33 cellular contexts compared by ENCODE assay signal in genomic region chr2:150109912-150110311, GRCh38.
A peak's percentile ranks its signal among the peaks of the same experiment; 100 is the strongest.
DNase-seq lines count a peak whose midpoint lies in the region; ATAC-seq, FAIRE-seq and TF ChIP-seq lines count a peak whose summit lies in the region.
"Had no signal": no experiment of that assay in that cellular context is flagged by ENCODE, and none has a peak within 500 bp of the region (broad histone marks: within the 10 kb centered on the region; RNA-seq: fewer than 3 reads in every experiment).

No MANE protein-coding gene starts in this region.

- H3K27ac ChIP-seq in right lobe of liver (no peak overlapping the region), HepG2 (ENCODE audit: extremely low read length, insufficient read depth, low read length) (no peak overlapping the region), upper lobe of right lung (no peak overlapping the region)
- H3K27ac ChIP-seq: epithelial cell of prostate, left lung, SJCRH30, tibial nerve had no signal

- H3K4me1 Mint-ChIP-seq in activated CD4-positive, alpha-beta memory T cell treated with anti-CD3 and anti-CD28 coated beads, Interleukin-2, amount 10 ng/mL, durations not matched to agents 7 days and 5 days, result no peaks in the 10 kb centered on the region
- H3K4me1 Mint-ChIP-seq: activated B cell treated with CpG ODN at 0.5 μM for 24 hours; activated CD8-positive, alpha-beta memory T cell treated with anti-CD3 and anti-CD28 coated beads, Interleukin-2, amount 10 ng/mL, durations not matched to agents 7 days and 5 days; activated naive CD8-positive, alpha-beta T cell treated with anti-CD3 and anti-CD28 coated beads, Interleukin-2, amount 10 ng/mL, durations not matched to agents 7 days and 5 days; naive thymus-derived CD4-positive, alpha-beta T cell; stimulated activated effector memory CD8-positive, alpha-beta T cell treated with anti-CD3 and anti-CD28 coated beads, Interleukin-12 subunit alpha, Interleukin-12 subunit beta, amount 100 ng/mL, for 72 hours; T-cell had no signal

- TF ChIP-seq EP300 in HepG2 (IDR thresholded peaks at IDR 0.05; ENCODE audit: low read depth in 2 of 2, low read length in 2 of 2) (no peak), HepG2 (CRISPR knock-in tag; IDR thresholded peaks at IDR 0.05; ENCODE audit: borderline replicate concordance) (no peak)

- intact Hi-C loops in right lobe of liver (cut with DNase I) (no loop called here), HepG2 (cut with micrococcal nuclease; ENCODE audit: unreplicated experiment) (no loop called here), left ventricle myocardium superior (cut with micrococcal nuclease) (no loop called here), upper lobe of right lung (cut with DNase I) (no loop called here)

- no peaks in the 10 kb centered on the region for H3K36me3 Mint-ChIP-seq in activated CD4-positive, alpha-beta memory T cell treated with anti-CD3 and anti-CD28 coated beads, Interleukin-2, amount 10 ng/mL, durations not matched to agents 7 days and 5 days (ENCODE audit: low read depth)
- H3K36me3 Mint-ChIP-seq: activated CD8-positive, alpha-beta memory T cell treated with anti-CD3 and anti-CD28 coated beads, Interleukin-2, amount 10 ng/mL, durations not matched to agents 7 days and 5 days; activated naive CD8-positive, alpha-beta T cell treated with anti-CD3 and anti-CD28 coated beads, Interleukin-2, amount 10 ng/mL, durations not matched to agents 7 days and 5 days; CD8-positive, alpha-beta T cell; IgD-negative memory B cell; mesothelial cell of epicardium; naive thymus-derived CD4-positive, alpha-beta T cell; stimulated activated effector memory CD8-positive, alpha-beta T cell treated with anti-CD3 and anti-CD28 coated beads, Interleukin-12 subunit alpha, Interleukin-12 subunit beta, amount 100 ng/mL, for 72 hours; T-cell had no signal

- H3K4me3 ChIP-seq in right lobe of liver (no peak overlapping the region), HepG2 (replicated peaks in 1 of 3; ENCODE audit: insufficient read depth in 1 of 3, low read depth in 2 of 3, low read length in 3 of 3) (no peak overlapping the region), upper lobe of right lung (no peak overlapping the region)
- H3K4me3 ChIP-seq: A549, coronary artery, GM12878, left lung, SJCRH30, tibial nerve had no signal

- H4K20me1 ChIP-seq in HepG2 (ENCODE audit: insufficient read depth, low read length), result no peaks in the 10 kb centered on the region

- BruUV-seq in HepG2 (replicated peaks; lab: Mats Ljungman, UMichigan), result no TSS peak

- DNase-seq in right lobe of liver, result no peak
- DNase-seq in HepG2 (ENCODE audit: low spot score), result no peak
- peak; percentile 64 for DNase-seq in SKM-1 (lab: John Stamatoyannopoulos, UW; ENCODE audit: unreplicated experiment)
- DNase-seq in left ventricle myocardium superior, result no peak
- DNase-seq in upper lobe of right lung, result no peak
- no peak for DNase-seq in NCI-H345 treated with DMSO at 0.1 percent for 48 hours (lab: John Stamatoyannopoulos, UW; ENCODE audit: unreplicated experiment)
- no peak for DNase-seq in activated CD4-positive, alpha-beta memory T cell treated with anti-CD3 and anti-CD28 coated beads, Interleukin-2, amount 10 ng/mL, durations not matched to agents 7 days and 5 days
- DNase-seq in COLO829 (ENCODE audit: low spot score), result no peak
- DNase-seq: activated B cell treated with CpG ODN at 0.5 μM for 24 hours; activated CD4-positive, alpha-beta T cell treated with anti-CD3 and anti-CD28 coated beads, Interleukin-2, amount 50 U/mL, for 1 hour; activated CD8-positive, alpha-beta memory T cell treated with anti-CD3 and anti-CD28 coated beads, Interleukin-2, amount 10 ng/mL, durations not matched to agents 7 days and 5 days; activated gamma-delta T cell treated with Interleukin-2 at 50 U/mL for 16 hours; activated naive CD8-positive, alpha-beta T cell treated with anti-CD3 and anti-CD28 coated beads, Interleukin-2, amount 10 ng/mL, durations not matched to agents 7 days and 5 days; activated T-cell treated with anti-CD3 and anti-CD28 coated beads, Interleukin-2, amount 50 U/mL, for 48 hours; aorta; CD8-positive, alpha-beta T cell; effector CD8-positive, alpha-beta T cell; left lung; naive thymus-derived CD4-positive, alpha-beta T cell; NCI-H2029; NCI-H526 treated with DMSO at 0.1 percent for 48 hours; nucleus accumbens; SJCRH30; T-cell had no signal

- H2AFZ ChIP-seq in HepG2 (ENCODE audit: low read length), result no peak overlapping the region

- WGBS in right lobe of liver (ENCODE audit: insufficient coverage, low coverage, low lambda C conversion rate, missing lambda C conversion rate), result 48% methylated on average over 3 of the region's 4 CpGs
- 1% methylated on average over 4 of the region's 4 CpGs for WGBS in HepG2 (ENCODE audit: low lambda C conversion rate)

- no peak for FAIRE-seq in HepG2 (lab: Jason Lieb, UNC)
- FAIRE-seq: A549, GM12878, RCC 7860 had no signal

- no peaks in the 10 kb centered on the region for H3K4me1 ChIP-seq in right lobe of liver
- no peaks in the 10 kb centered on the region for H3K4me1 ChIP-seq in HepG2 (ENCODE audit: insufficient read depth, low read length)
- no peaks in the 10 kb centered on the region for H3K4me1 ChIP-seq in upper lobe of right lung
- H3K4me1 ChIP-seq: A549, left lung, SJCRH30, tibial nerve had no signal

- H3K36me3 ChIP-seq in right lobe of liver (no peaks in the 10 kb centered on the region), HepG2 (replicated peaks in 1 of 2; ENCODE audit: control insufficient read depth in 1 of 2, insufficient read depth in 2 of 2, low read length in 2 of 2) (no peaks in the 10 kb centered on the region), upper lobe of right lung (no peaks in the 10 kb centered on the region)
- H3K36me3 ChIP-seq: left lung, SJCRH30, tibial nerve had no signal

- H3K79me2 ChIP-seq in HepG2 (ENCODE audit: insufficient read depth, low read length), result no peaks in the 10 kb centered on the region

- ATAC-seq in right lobe of liver (peak in 3 of 4 donors; percentile 21 to 64 (median 44)), HepG2 (no peak), left ventricle myocardium superior (peak; percentile 64), upper lobe of right lung (peak; percentile 37)
- ATAC-seq: A549; activated CD8-positive, alpha-beta memory T cell treated with anti-CD3 and anti-CD28 coated beads, Interleukin-2, amount 10 ng/mL, durations not matched to agents 7 days and 5 days; CD8-positive, alpha-beta T cell; GM12878; left lung; naive thymus-derived CD4-positive, alpha-beta T cell; stimulated activated effector memory CD8-positive, alpha-beta T cell treated with anti-CD3 and anti-CD28 coated beads, Interleukin-12 subunit alpha, Interleukin-12 subunit beta, amount 100 ng/mL, for 72 hours; T-cell had no signal

- POLR2A ChIA-PET in HepG2 (lab: Yijun Ruan, JAX), result no interaction called here
- POLR2A ChIA-PET in activated CD4-positive, alpha-beta memory T cell treated with anti-CD3 and anti-CD28 coated beads, Interleukin-2, amount 10 ng/mL, durations not matched to agents 7 days and 5 days (lab: Charles Lee), result no interaction called here

- TF ChIP-seq POLR2A in right lobe of liver (IDR thresholded peaks at IDR 0.05), result no peak
- no peak for TF ChIP-seq POLR2A in HepG2 (IDR thresholded peaks at IDR 0.05; ENCODE audit: insufficient read depth in 1 of 2, low read depth in 2 of 2, low read length in 2 of 2)

- CTCF ChIA-PET in HepG2 (lab: Yijun Ruan, JAX; ENCODE audit: low intra/inter-chr PET ratio, low total read pairs), result no interaction called here
- CTCF ChIA-PET in activated CD4-positive, alpha-beta memory T cell treated with anti-CD3 and anti-CD28 coated beads, Interleukin-2, amount 10 ng/mL, durations not matched to agents 7 days and 5 days (lab: Charles Lee), result no interaction called here

- TF ChIP-seq RAD21 in HepG2 (CRISPR knock-in tag; IDR thresholded peaks at IDR 0.05), result no peak

- no peak overlapping the region for H3K4me2 ChIP-seq in HepG2 (ENCODE audit: low read depth, low read length)
- H3K4me2 ChIP-seq: A549 had no signal

- H3K9me3 ChIP-seq in right lobe of liver (no peaks in the 10 kb centered on the region), HepG2 (ENCODE audit: low read length) (peaks cover 18% of the 10 kb centered on the region; the same call in 1 of the 2 replicates), upper lobe of right lung (no peaks in the 10 kb centered on the region)
- H3K9me3 ChIP-seq: SJCRH30 had no signal

- in situ Hi-C loops in HepG2 (cut with HindIII; ENCODE audit: extremely low pct_ligation_motif_present, low pct_unique_long_range_greater_than_20kb), result no loop called here

- no peaks in the 10 kb centered on the region for H3K27me3 ChIP-seq in right lobe of liver
- no peaks in the 10 kb centered on the region for H3K27me3 ChIP-seq in HepG2 (ENCODE audit: control insufficient read depth in 1 of 2, insufficient read depth in 2 of 2, low read length in 2 of 2)
- no peaks in the 10 kb centered on the region for H3K27me3 ChIP-seq in upper lobe of right lung
- H3K27me3 ChIP-seq: left lung, SJCRH30, tibial nerve had no signal

- H3K4me3 Mint-ChIP-seq in activated CD4-positive, alpha-beta memory T cell treated with anti-CD3 and anti-CD28 coated beads, Interleukin-2, amount 10 ng/mL, durations not matched to agents 7 days and 5 days, result no peak overlapping the region
- H3K4me3 Mint-ChIP-seq: activated B cell treated with CpG ODN at 0.5 μM for 24 hours; activated CD8-positive, alpha-beta memory T cell treated with anti-CD3 and anti-CD28 coated beads, Interleukin-2, amount 10 ng/mL, durations not matched to agents 7 days and 5 days; activated naive CD8-positive, alpha-beta T cell treated with anti-CD3 and anti-CD28 coated beads, Interleukin-2, amount 10 ng/mL, durations not matched to agents 7 days and 5 days; CD8-positive, alpha-beta T cell; IgD-negative memory B cell; mesothelial cell of epicardium; naive thymus-derived CD4-positive, alpha-beta T cell; stimulated activated effector memory CD8-positive, alpha-beta T cell treated with anti-CD3 and anti-CD28 coated beads, Interleukin-12 subunit alpha, Interleukin-12 subunit beta, amount 100 ng/mL, for 72 hours; T-cell had no signal

- H3K27ac Mint-ChIP-seq in activated CD4-positive, alpha-beta memory T cell treated with anti-CD3 and anti-CD28 coated beads, Interleukin-2, amount 10 ng/mL, durations not matched to agents 7 days and 5 days, result no peak overlapping the region
- H3K27ac Mint-ChIP-seq: activated B cell treated with CpG ODN at 0.5 μM for 24 hours; activated CD8-positive, alpha-beta memory T cell treated with anti-CD3 and anti-CD28 coated beads, Interleukin-2, amount 10 ng/mL, durations not matched to agents 7 days and 5 days; activated naive CD8-positive, alpha-beta T cell treated with anti-CD3 and anti-CD28 coated beads, Interleukin-2, amount 10 ng/mL, durations not matched to agents 7 days and 5 days; CD8-positive, alpha-beta T cell; IgD-negative memory B cell; mesothelial cell of epicardium; naive thymus-derived CD4-positive, alpha-beta T cell; stimulated activated effector memory CD8-positive, alpha-beta T cell treated with anti-CD3 and anti-CD28 coated beads, Interleukin-12 subunit alpha, Interleukin-12 subunit beta, amount 100 ng/mL, for 72 hours; T-cell had no signal

- no peak for TF ChIP-seq CTCF in right lobe of liver (IDR thresholded peaks at IDR 0.05)
- no peak for TF ChIP-seq CTCF in HepG2 (CRISPR knock-in tag; IDR thresholded peaks at IDR 0.05)
- TF ChIP-seq CTCF in upper lobe of right lung (IDR thresholded peaks at IDR 0.05), result no peak

- H3K9ac ChIP-seq in HepG2 (ENCODE audit: insufficient read depth, low read depth, low read length), result no peak overlapping the region

- no peaks in the 10 kb centered on the region for H3K27me3 Mint-ChIP-seq in activated CD4-positive, alpha-beta memory T cell treated with anti-CD3 and anti-CD28 coated beads, Interleukin-2, amount 10 ng/mL, durations not matched to agents 7 days and 5 days
- H3K27me3 Mint-ChIP-seq: activated B cell treated with CpG ODN at 0.5 μM for 24 hours; activated CD8-positive, alpha-beta memory T cell treated with anti-CD3 and anti-CD28 coated beads, Interleukin-2, amount 10 ng/mL, durations not matched to agents 7 days and 5 days; activated naive CD8-positive, alpha-beta T cell treated with anti-CD3 and anti-CD28 coated beads, Interleukin-2, amount 10 ng/mL, durations not matched to agents 7 days and 5 days; IgD-negative memory B cell; naive thymus-derived CD4-positive, alpha-beta T cell; T-cell had no signal

- H3K9me3 Mint-ChIP-seq in activated CD4-positive, alpha-beta memory T cell treated with anti-CD3 and anti-CD28 coated beads, Interleukin-2, amount 10 ng/mL, durations not matched to agents 7 days and 5 days, result peaks cover 3% of the 10 kb centered on the region
- H3K9me3 Mint-ChIP-seq: activated naive CD8-positive, alpha-beta T cell treated with anti-CD3 and anti-CD28 coated beads, Interleukin-2, amount 10 ng/mL, durations not matched to agents 7 days and 5 days; CD8-positive, alpha-beta T cell; stimulated activated effector memory CD8-positive, alpha-beta T cell treated with anti-CD3 and anti-CD28 coated beads, Interleukin-12 subunit alpha, Interleukin-12 subunit beta, amount 100 ng/mL, for 72 hours had no signal
